Comparison of ENCODE assay signal across 2 cellular contexts in the genomic region with DNA sequence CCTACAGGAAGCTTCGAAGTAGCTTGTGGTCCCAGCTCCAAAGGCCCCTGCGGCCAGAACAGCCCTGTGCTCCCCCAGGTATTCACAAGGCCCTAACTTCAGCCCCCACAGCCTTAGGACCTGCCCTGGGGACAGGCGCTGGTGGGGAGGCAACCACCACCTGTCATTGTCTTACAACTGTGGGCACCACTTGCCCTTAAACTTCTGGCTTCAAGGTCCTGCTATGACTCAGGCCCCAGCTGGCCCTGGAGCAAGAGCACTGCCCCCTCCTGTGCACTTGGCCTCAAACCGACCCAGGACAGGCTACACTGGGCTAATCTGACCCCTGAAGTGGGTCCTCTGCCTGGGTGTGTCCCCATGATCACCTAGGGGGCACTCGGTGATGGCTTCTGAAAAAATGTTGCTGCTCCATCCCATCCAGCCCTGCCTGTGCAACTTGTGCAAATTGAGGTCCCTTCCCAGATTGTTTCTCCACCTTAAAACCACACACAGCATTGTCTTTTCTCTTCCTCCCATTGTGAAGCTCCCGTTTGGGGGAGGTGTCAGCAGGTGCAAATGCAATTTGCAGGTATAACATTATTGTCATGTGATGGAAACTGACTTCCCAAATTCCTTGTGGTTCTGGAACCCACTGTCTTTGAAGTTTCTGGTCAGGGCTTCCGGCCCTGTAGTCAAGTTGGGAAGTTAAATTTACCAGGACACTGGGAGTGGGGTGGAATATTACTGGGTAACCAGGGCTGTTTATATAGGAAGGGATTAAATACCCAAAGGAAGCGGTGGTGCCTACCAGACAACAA.
TF ChIP-seq lines count a peak whose summit lies in the region.

No MANE protein-coding gene starts in this region.

TF ChIP-seq in HEK293, 187 proteins besides CTCF, POLR2A, EP300 and RAD21:
- no peak for TF ChIP-seq ZNF37A (tag by site-specific recombination; IDR thresholded peaks at IDR 0.05)
- TF ChIP-seq ZIC2 (tag by site-specific recombination; IDR thresholded peaks at IDR 0.05), result peak; percentile 41

TF ChIP-seq in GM12878, 131 proteins besides CTCF, POLR2A, EP300 and RAD21 (continues in another document):
- TF ChIP-seq RBBP5 (conservative IDR thresholded peaks at IDR 0.05) (no peak), BCL11A (IDR thresholded peaks at IDR 0.05; ENCODE audit: low read depth, low read length) (no peak), DPF2 (IDR thresholded peaks at IDR 0.05) (peak; percentile 41; the same call in 1 of the 2 replicates), SIN3A (IDR thresholded peaks at IDR 0.05; ENCODE audit: low read depth, low read length) (no peak), SUZ12 (IDR thresholded peaks at IDR 0.05; ENCODE audit: unreplicated experiment) (no peak), CBFB (IDR thresholded peaks at IDR 0.05; ENCODE audit: low read depth) (no peak), SP1 (IDR thresholded peaks at IDR 0.05; ENCODE audit: low read depth, low read length) (no peak), TCF7 (IDR thresholded peaks at IDR 0.05; ENCODE audit: borderline replicate concordance) (no peak), JUND (IDR thresholded peaks at IDR 0.05; ENCODE audit: low read depth, low read length) (peak; percentile 52; the same call in 1 of the 2 replicates), MTA3 (IDR thresholded peaks at IDR 0.05; ENCODE audit: borderline replicate concordance, low read length) (no peak), CREB1 (IDR thresholded peaks at IDR 0.05; ENCODE audit: low read depth) (no peak), SMC3 (IDR thresholded peaks at IDR 0.05; ENCODE audit: borderline replicate concordance, low read length) (no peak), ATF7 (IDR thresholded peaks at IDR 0.05; ENCODE audit: low read depth) (no peak), IKZF1 (conservative IDR thresholded peaks at IDR 0.05) (0 out of 2 replicates have a peak, but pooled peaks have one; percentile 54), JUNB (IDR thresholded peaks at IDR 0.05) (peak; percentile 27; the same call in 1 of the 2 replicates), SREBF2 (IDR thresholded peaks at IDR 0.05; ENCODE audit: low read length) (no peak), YY1 (IDR thresholded peaks at IDR 0.05; ENCODE audit: low read depth, low read length) (no peak), IRF4 (IDR thresholded peaks at IDR 0.05; ENCODE audit: low read depth, low read length) (0 out of 2 replicates have a peak, but pooled peaks have one; percentile 58), MEF2B (IDR thresholded peaks at IDR 0.05; ENCODE audit: partially characterized antibody, poor library complexity, severe bottlenecking) (no peak), POLR2AphosphoS5 (IDR thresholded peaks at IDR 0.05; ENCODE audit: low read length) (no peak), BHLHE40 (IDR thresholded peaks at IDR 0.05; ENCODE audit: borderline replicate concordance in 1 of 2, low read depth in 2 of 2, low read length in 1 of 2) (peak in 1 of 2 experiments; percentile 15; a peak in 1 of 4 replicates), MTA2 (IDR thresholded peaks at IDR 0.05; ENCODE audit: low read depth) (no peak), IKZF2 (IDR thresholded peaks at IDR 0.05) (peak in 1 of 2 experiments; percentile 11; a peak in 2 of 4 replicates), SUPT20H (IDR thresholded peaks at IDR 0.05; ENCODE audit: borderline replicate concordance, control insufficient read depth, low read depth, low read length) (no peak)
- TF ChIP-seq, protein P1, sequence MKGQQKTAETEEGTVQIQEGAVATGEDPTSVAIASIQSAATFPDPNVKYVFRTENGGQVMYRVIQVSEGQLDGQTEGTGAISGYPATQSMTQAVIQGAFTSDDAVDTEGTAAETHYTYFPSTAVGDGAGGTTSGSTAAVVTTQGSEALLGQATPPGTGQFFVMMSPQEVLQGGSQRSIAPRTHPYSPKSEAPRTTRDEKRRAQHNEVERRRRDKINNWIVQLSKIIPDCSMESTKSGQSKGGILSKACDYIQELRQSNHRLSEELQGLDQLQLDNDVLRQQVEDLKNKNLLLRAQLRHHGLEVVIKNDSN (IDR thresholded peaks at IDR 0.05; ENCODE audit: borderline replicate concordance, extremely low read length, insufficient read depth, low read depth, low read length), result no peak
- TF ChIP-seq, protein P2, sequence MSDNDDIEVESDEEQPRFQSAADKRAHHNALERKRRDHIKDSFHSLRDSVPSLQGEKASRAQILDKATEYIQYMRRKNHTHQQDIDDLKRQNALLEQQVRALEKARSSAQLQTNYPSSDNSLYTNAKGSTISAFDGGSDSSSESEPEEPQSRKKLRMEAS (IDR thresholded peaks at IDR 0.05; ENCODE audit: low read depth, low read length), result no peak
- TF ChIP-seq, protein P3, sequence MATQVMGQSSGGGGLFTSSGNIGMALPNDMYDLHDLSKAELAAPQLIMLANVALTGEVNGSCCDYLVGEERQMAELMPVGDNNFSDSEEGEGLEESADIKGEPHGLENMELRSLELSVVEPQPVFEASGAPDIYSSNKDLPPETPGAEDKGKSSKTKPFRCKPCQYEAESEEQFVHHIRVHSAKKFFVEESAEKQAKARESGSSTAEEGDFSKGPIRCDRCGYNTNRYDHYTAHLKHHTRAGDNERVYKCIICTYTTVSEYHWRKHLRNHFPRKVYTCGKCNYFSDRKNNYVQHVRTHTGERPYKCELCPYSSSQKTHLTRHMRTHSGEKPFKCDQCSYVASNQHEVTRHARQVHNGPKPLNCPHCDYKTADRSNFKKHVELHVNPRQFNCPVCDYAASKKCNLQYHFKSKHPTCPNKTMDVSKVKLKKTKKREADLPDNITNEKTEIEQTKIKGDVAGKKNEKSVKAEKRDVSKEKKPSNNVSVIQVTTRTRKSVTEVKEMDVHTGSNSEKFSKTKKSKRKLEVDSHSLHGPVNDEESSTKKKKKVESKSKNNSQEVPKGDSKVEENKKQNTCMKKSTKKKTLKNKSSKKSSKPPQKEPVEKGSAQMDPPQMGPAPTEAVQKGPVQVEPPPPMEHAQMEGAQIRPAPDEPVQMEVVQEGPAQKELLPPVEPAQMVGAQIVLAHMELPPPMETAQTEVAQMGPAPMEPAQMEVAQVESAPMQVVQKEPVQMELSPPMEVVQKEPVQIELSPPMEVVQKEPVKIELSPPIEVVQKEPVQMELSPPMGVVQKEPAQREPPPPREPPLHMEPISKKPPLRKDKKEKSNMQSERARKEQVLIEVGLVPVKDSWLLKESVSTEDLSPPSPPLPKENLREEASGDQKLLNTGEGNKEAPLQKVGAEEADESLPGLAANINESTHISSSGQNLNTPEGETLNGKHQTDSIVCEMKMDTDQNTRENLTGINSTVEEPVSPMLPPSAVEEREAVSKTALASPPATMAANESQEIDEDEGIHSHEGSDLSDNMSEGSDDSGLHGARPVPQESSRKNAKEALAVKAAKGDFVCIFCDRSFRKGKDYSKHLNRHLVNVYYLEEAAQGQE (IDR thresholded peaks at IDR 0.05; ENCODE audit: low read depth, low read length), result no peak
- TF ChIP-seq, protein P4, sequence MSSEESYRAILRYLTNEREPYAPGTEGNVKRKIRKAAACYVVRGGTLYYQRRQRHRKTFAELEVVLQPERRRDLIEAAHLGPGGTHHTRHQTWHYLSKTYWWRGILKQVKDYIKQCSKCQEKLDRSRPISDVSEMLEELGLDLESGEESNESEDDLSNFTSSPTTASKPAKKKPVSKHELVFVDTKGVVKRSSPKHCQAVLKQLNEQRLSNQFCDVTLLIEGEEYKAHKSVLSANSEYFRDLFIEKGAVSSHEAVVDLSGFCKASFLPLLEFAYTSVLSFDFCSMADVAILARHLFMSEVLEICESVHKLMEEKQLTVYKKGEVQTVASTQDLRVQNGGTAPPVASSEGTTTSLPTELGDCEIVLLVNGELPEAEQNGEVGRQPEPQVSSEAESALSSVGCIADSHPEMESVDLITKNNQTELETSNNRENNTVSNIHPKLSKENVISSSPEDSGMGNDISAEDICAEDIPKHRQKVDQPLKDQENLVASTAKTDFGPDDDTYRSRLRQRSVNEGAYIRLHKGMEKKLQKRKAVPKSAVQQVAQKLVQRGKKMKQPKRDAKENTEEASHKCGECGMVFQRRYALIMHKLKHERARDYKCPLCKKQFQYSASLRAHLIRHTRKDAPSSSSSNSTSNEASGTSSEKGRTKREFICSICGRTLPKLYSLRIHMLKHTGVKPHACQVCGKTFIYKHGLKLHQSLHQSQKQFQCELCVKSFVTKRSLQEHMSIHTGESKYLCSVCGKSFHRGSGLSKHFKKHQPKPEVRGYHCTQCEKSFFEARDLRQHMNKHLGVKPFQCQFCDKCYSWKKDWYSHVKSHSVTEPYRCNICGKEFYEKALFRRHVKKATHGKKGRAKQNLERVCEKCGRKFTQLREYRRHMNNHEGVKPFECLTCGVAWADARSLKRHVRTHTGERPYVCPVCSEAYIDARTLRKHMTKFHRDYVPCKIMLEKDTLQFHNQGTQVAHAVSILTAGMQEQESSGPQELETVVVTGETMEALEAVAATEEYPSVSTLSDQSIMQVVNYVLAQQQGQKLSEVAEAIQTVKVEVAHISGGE (CRISPR knock-in tag; IDR thresholded peaks at IDR 0.05), result no peak
- TF ChIP-seq, protein P5, sequence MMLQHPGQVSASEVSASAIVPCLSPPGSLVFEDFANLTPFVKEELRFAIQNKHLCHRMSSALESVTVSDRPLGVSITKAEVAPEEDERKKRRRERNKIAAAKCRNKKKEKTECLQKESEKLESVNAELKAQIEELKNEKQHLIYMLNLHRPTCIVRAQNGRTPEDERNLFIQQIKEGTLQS (IDR thresholded peaks at IDR 0.05; ENCODE audit: borderline replicate concordance, extremely low read depth, low read depth, low read length), result no peak
- TF ChIP-seq, protein P6, sequence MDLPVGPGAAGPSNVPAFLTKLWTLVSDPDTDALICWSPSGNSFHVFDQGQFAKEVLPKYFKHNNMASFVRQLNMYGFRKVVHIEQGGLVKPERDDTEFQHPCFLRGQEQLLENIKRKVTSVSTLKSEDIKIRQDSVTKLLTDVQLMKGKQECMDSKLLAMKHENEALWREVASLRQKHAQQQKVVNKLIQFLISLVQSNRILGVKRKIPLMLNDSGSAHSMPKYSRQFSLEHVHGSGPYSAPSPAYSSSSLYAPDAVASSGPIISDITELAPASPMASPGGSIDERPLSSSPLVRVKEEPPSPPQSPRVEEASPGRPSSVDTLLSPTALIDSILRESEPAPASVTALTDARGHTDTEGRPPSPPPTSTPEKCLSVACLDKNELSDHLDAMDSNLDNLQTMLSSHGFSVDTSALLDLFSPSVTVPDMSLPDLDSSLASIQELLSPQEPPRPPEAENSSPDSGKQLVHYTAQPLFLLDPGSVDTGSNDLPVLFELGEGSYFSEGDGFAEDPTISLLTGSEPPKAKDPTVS (IDR thresholded peaks at IDR 0.05; ENCODE audit: low read depth, low read length), result no peak
- TF ChIP-seq, protein P7, sequence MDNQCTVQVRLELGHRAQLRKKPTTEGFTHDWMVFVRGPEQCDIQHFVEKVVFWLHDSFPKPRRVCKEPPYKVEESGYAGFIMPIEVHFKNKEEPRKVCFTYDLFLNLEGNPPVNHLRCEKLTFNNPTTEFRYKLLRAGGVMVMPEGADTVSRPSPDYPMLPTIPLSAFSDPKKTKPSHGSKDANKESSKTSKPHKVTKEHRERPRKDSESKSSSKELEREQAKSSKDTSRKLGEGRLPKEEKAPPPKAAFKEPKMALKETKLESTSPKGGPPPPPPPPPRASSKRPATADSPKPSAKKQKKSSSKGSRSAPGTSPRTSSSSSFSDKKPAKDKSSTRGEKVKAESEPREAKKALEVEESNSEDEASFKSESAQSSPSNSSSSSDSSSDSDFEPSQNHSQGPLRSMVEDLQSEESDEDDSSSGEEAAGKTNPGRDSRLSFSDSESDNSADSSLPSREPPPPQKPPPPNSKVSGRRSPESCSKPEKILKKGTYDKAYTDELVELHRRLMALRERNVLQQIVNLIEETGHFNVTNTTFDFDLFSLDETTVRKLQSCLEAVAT (IDR thresholded peaks at IDR 0.05), result no peak
- TF ChIP-seq, protein P8, sequence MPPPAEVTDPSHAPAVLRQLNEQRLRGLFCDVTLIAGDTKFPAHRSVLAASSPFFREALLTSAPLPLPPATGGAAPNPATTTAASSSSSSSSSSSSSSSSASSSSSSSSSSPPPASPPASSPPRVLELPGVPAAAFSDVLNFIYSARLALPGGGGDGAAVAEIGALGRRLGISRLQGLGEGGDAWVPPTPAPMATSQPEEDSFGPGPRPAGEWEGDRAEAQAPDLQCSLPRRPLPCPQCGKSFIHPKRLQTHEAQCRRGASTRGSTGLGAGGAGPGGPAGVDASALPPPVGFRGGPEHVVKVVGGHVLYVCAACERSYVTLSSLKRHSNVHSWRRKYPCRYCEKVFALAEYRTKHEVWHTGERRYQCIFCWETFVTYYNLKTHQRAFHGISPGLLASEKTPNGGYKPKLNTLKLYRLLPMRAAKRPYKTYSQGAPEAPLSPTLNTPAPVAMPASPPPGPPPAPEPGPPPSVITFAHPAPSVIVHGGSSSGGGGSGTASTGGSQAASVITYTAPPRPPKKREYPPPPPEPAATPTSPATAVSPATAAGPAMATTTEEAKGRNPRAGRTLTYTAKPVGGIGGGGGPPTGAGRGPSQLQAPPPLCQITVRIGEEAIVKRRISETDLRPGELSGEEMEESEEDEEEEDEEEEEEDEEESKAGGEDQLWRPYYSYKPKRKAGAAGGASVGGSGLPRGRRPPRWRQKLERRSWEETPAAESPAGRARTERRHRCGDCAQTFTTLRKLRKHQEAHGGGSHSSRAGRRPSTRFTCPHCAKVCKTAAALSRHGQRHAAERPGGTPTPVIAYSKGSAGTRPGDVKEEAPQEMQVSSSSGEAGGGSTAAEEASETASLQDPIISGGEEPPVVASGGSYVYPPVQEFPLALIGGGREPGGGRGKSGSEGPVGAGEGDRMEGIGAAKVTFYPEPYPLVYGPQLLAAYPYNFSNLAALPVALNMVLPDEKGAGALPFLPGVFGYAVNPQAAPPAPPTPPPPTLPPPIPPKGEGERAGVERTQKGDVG (CRISPR knock-in tag; IDR thresholded peaks at IDR 0.05), result no peak
- TF ChIP-seq, protein P9, sequence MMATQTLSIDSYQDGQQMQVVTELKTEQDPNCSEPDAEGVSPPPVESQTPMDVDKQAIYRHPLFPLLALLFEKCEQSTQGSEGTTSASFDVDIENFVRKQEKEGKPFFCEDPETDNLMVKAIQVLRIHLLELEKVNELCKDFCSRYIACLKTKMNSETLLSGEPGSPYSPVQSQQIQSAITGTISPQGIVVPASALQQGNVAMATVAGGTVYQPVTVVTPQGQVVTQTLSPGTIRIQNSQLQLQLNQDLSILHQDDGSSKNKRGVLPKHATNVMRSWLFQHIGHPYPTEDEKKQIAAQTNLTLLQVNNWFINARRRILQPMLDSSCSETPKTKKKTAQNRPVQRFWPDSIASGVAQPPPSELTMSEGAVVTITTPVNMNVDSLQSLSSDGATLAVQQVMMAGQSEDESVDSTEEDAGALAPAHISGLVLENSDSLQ (IDR thresholded peaks at IDR 0.05), result no peak
- TF ChIP-seq, protein P10, sequence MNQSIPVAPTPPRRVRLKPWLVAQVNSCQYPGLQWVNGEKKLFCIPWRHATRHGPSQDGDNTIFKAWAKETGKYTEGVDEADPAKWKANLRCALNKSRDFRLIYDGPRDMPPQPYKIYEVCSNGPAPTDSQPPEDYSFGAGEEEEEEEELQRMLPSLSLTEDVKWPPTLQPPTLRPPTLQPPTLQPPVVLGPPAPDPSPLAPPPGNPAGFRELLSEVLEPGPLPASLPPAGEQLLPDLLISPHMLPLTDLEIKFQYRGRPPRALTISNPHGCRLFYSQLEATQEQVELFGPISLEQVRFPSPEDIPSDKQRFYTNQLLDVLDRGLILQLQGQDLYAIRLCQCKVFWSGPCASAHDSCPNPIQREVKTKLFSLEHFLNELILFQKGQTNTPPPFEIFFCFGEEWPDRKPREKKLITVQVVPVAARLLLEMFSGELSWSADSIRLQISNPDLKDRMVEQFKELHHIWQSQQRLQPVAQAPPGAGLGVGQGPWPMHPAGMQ (IDR thresholded peaks at IDR 0.05; ENCODE audit: borderline replicate concordance), result no peak
- TF ChIP-seq, protein P11, sequence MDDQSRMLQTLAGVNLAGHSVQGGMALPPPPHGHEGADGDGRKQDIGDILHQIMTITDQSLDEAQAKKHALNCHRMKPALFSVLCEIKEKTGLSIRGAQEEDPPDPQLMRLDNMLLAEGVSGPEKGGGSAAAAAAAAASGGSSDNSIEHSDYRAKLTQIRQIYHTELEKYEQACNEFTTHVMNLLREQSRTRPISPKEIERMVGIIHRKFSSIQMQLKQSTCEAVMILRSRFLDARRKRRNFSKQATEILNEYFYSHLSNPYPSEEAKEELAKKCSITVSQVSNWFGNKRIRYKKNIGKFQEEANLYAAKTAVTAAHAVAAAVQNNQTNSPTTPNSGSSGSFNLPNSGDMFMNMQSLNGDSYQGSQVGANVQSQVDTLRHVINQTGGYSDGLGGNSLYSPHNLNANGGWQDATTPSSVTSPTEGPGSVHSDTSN (IDR thresholded peaks at IDR 0.05; ENCODE audit: insufficient replicate concordance, low read depth, low read length), result no peak
